Comparison of ENCODE assay signal across 8 cellular contexts in genomic region chr1:32619701-32620485, GRCh38. TPM values are rescaled to one million over a fixed set of nuclear protein-coding genes. Genes with fewer than 3 reads are reported as not detected.
DNase-seq lines count a peak whose midpoint lies in the region; ATAC-seq and TF ChIP-seq lines count a peak whose summit lies in the region.

No MANE protein-coding gene starts in this region.

- no peak overlapping the region for H3K9ac ChIP-seq in adipocyte (ENCODE audit: low read length)

- H3K27me3 ChIP-seq in heart right ventricle (no peaks in the 10 kb centered on the region), adipocyte (replicated peaks; ENCODE audit: control insufficient read depth, insufficient read depth, low read length) (no peaks in the 10 kb centered on the region)

- H3K4me3 Mint-ChIP-seq in type B pancreatic cell, result no peak overlapping the region

- WGBS in heart right ventricle, 2 donors, result 76 to 82% methylated on average over 5 of the region's 5 CpGs

- no peak for DNase-seq in heart right ventricle
- DNase-seq in left ventricle myocardium superior, result no peak
- DNase-seq in adipocyte (ENCODE audit: low read depth), result peak; percentile 33
- no peak for DNase-seq in type B pancreatic cell (ENCODE audit: extremely low spot score, unreplicated experiment)
- DNase-seq in dedifferentiated amniotic fluid mesenchymal stem cell (ENCODE audit: extremely low spot score), result no peak
- DNase-seq in NCI-H748 (lab: John Stamatoyannopoulos, UW; ENCODE audit: unreplicated experiment), result no peak
- no peak for DNase-seq in effector CD8-positive, alpha-beta T cell (lab: John Stamatoyannopoulos, UW)

- intact Hi-C loops in heart right ventricle (cut with DNase I) (loop anchor here in 5 of 10 donors (5.0 to 10.0 kb wide), 5 partner anchors 95 to 175 kb away; no protein-coding TSS in a partner anchor), left ventricle myocardium superior (cut with micrococcal nuclease) (no loop called here)

- H3K4me3 ChIP-seq in heart right ventricle (no peak overlapping the region), adipocyte (ENCODE audit: low read length) (no peak overlapping the region)

- ATAC-seq in heart right ventricle, result no peak
- ATAC-seq in left ventricle myocardium superior, result no peak
- ATAC-seq in HG02852 (IDR thresholded peaks at IDR 0.05; ENCODE audit: unreplicated experiment), result peak; percentile 76

- H3K36me3 ChIP-seq in heart right ventricle (peaks cover 0 to 35% (median 3%) of the 10 kb centered on the region in 9 donors), adipocyte (ENCODE audit: control insufficient read depth, insufficient read depth, low read length, severe bottlenecking) (peaks cover 4% of the 10 kb centered on the region)

- no peak overlapping the region for H3K27ac ChIP-seq in heart right ventricle

- H3K4me1 ChIP-seq in heart right ventricle, result no peaks in the 10 kb centered on the region
- H3K4me1 ChIP-seq in adipocyte (ENCODE audit: control insufficient read depth, insufficient read depth, low read length), result peaks cover 11% of the 10 kb centered on the region

- H3K27me3 Mint-ChIP-seq in type B pancreatic cell, result no peaks in the 10 kb centered on the region

- no peaks in the 10 kb centered on the region for H3K9me3 ChIP-seq in heart right ventricle
- no peaks in the 10 kb centered on the region for H3K9me3 ChIP-seq in adipocyte (ENCODE audit: control insufficient read depth, low read length)

- no peak overlapping the region for H3K27ac Mint-ChIP-seq in type B pancreatic cell

- peaks cover 26% of the 10 kb centered on the region for H3K36me3 Mint-ChIP-seq in type B pancreatic cell

- peak in 5 of 9 donors; percentile 13 to 41 (median 26) for TF ChIP-seq CTCF in heart right ventricle (IDR thresholded peaks at IDR 0.05)
- TF ChIP-seq CTCF in type B pancreatic cell (conservative IDR thresholded peaks at IDR 0.05), result peak; percentile 40

- no peaks in the 10 kb centered on the region for H3K9me3 Mint-ChIP-seq in type B pancreatic cell

- H3K4me1 Mint-ChIP-seq in type B pancreatic cell (ENCODE audit: unreplicated experiment), result no peaks in the 10 kb centered on the region

RNA-seq across cellular contexts. Expression of gene ZBTB8OS, which starts 30.5 kb away (rescaled TPM):
- total RNA-seq in heart right ventricle, result 10 to 100 TPM; 27.5 to 45.1 (median 32.6) TPM
- polyA plus RNA-seq in heart right ventricle, result 10 to 100 TPM; 54.7 to 65.0 TPM
- 34.5 TPM for total RNA-seq in left ventricle myocardium superior
- 41.7 and 49.8 TPM in 2 replicates for total RNA-seq in type B pancreatic cell (ENCODE audit: low replicate concordance)

RNA-seq across cellular contexts. Expression of gene RBBP4, which starts 31.1 kb away (rescaled TPM):
- 100 to 1,000 TPM in 8 of 10 donors, 10 to 100 TPM in 2; 86.6 to 119 (median 110) TPM for total RNA-seq in heart right ventricle
- polyA plus RNA-seq in heart right ventricle, result 10 to 100 TPM; 17.9 to 50.7 TPM
- 98.9 TPM for total RNA-seq in left ventricle myocardium superior
- total RNA-seq in type B pancreatic cell (ENCODE audit: low replicate concordance), result 274 and 386 TPM in 2 replicates
